1 cellular context compared by ENCODE assay signal in the genomic region with DNA sequence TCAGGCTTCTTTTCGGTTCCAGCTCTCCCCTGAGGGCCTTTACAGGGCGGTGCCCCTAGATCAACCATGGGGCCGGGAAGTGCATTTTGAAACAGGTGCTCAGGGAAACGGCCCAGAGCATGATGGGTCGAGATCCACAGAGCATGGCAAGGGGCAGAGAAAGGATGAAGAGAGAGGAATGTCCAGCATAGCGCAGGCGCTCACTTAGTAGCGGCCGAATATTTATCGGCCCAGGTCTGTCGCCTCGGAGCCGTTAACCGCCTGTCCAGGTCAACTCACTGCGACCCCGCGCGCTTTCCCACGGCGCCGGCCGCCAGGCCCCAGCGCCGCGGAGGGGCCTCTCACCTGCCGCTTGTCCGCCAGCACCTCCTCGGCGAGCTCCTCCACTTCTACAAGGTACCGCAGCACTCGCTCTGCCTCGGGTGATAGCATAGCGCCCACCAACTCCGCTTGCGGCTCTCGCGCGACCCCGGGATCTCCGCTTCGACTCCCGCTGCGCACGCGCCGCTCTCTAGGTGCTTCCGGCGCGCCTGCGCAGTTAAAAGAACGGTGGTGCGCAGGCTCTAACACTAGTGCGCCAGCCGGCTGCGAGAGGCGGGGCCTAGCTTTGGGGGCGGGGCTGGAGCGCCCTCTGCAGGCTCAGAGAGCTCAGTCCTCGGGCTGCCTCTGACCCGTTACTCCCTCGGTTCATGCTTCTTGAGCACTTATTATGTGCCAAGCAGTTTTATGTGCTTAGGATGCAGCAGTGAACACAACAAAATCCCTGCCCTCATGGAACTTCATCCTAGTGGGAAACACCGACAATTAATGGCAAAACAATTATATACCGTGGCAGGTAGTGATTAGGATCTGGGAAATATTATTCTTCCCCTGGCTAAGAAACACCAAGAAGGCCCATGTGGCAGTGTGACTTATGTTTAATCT.
A peak's percentile ranks its signal among the peaks of the same experiment; 100 is the strongest.
TF ChIP-seq lines count a peak whose summit lies in the region.

TSS of gene PDRG1 (minus strand) at position 517 of the 924 bp plus-strand sequence. CDS start at position 432, 85 bp downstream.

TF ChIP-seq in HepG2, 621 proteins besides CTCF, POLR2A, EP300 and RAD21 (continued from another document and continues in another):
- TF ChIP-seq, protein P1, sequence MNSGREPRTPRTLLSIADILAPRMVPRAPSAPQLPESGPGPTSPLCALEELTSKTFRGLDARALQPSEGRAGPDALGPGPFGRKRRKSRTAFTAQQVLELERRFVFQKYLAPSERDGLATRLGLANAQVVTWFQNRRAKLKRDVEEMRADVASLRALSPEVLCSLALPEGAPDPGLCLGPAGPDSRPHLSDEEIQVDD (CRISPR knock-in tag; IDR thresholded peaks at IDR 0.05; ENCODE audit: borderline replicate concordance), result 0 out of 2 replicates have a peak, but pooled peaks have one; percentile 50
- no peak for TF ChIP-seq ARID2 (CRISPR knock-in tag; IDR thresholded peaks at IDR 0.05; ENCODE audit: borderline replicate concordance)
- TF ChIP-seq ZNF572 (CRISPR knock-in tag; IDR thresholded peaks at IDR 0.05), result 0 out of 2 replicates have a peak, but pooled peaks have one; percentile 59
- no peak for TF ChIP-seq CREB1 (IDR thresholded peaks at IDR 0.05)
- peak; percentile 45; the same call in 1 of the 2 replicates for TF ChIP-seq CREB1 (CRISPR knock-in tag; IDR thresholded peaks at IDR 0.05)
- peak; percentile 95 for TF ChIP-seq SALL1 (CRISPR knock-in tag; IDR thresholded peaks at IDR 0.05)
- no peak for TF ChIP-seq ZBTB46 (CRISPR knock-in tag; IDR thresholded peaks at IDR 0.05; ENCODE audit: borderline replicate concordance)
- TF ChIP-seq RFXAP (CRISPR knock-in tag; IDR thresholded peaks at IDR 0.05; ENCODE audit: borderline replicate concordance), result peak; percentile 95
- TF ChIP-seq MYPOP (CRISPR knock-in tag; IDR thresholded peaks at IDR 0.05), result peak; percentile 71; the same call in 1 of the 2 replicates
- no peak; the same call in 1 of the 2 replicates for TF ChIP-seq ZNF484 (CRISPR knock-in tag; IDR thresholded peaks at IDR 0.05; ENCODE audit: borderline replicate concordance, low read depth)
- TF ChIP-seq CEBPB (IDR thresholded peaks at IDR 0.05; ENCODE audit: borderline replicate concordance, low read depth, low read length), result no peak
- peak; percentile 98 for TF ChIP-seq POLR2AphosphoS5 (IDR thresholded peaks at IDR 0.05; ENCODE audit: low read depth, low read length)
- TF ChIP-seq ZNF460 (CRISPR knock-in tag; IDR thresholded peaks at IDR 0.05; ENCODE audit: borderline replicate concordance), result no peak
- TF ChIP-seq, protein P2, sequence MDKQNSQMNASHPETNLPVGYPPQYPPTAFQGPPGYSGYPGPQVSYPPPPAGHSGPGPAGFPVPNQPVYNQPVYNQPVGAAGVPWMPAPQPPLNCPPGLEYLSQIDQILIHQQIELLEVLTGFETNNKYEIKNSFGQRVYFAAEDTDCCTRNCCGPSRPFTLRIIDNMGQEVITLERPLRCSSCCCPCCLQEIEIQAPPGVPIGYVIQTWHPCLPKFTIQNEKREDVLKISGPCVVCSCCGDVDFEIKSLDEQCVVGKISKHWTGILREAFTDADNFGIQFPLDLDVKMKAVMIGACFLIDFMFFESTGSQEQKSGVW (CRISPR knock-in tag; IDR thresholded peaks at IDR 0.05; ENCODE audit: borderline replicate concordance), result peak; percentile 54; the same call in 1 of the 2 replicates
- TF ChIP-seq ZSCAN31 (CRISPR knock-in tag; IDR thresholded peaks at IDR 0.05; ENCODE audit: low read depth), result peak; percentile 88; the same call in 1 of the 2 replicates
- peak; percentile 81 for TF ChIP-seq RFXANK (CRISPR knock-in tag; IDR thresholded peaks at IDR 0.05)
- TF ChIP-seq IRF2 (CRISPR knock-in tag; IDR thresholded peaks at IDR 0.05), result peak; percentile 92
- no peak for TF ChIP-seq SRSF9 (IDR thresholded peaks at IDR 0.05; ENCODE audit: borderline replicate concordance, insufficient read depth, low read depth, low read length, poor library complexity, severe bottlenecking)
- no peak for TF ChIP-seq ZNF878 (CRISPR knock-in tag; IDR thresholded peaks at IDR 0.05)
- no peak; the same call in none of the 2 replicates for TF ChIP-seq HBP1 (CRISPR knock-in tag; IDR thresholded peaks at IDR 0.05; ENCODE audit: low read depth)
- TF ChIP-seq ZNF607 (CRISPR knock-in tag; IDR thresholded peaks at IDR 0.05; ENCODE audit: borderline replicate concordance), result peak; percentile 90; the same call in 1 of the 2 replicates
- TF ChIP-seq, protein P3, sequence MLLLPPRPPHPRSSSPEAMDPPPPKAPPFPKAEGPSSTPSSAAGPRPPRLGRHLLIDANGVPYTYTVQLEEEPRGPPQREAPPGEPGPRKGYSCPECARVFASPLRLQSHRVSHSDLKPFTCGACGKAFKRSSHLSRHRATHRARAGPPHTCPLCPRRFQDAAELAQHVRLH (CRISPR knock-in tag; IDR thresholded peaks at IDR 0.05; ENCODE audit: borderline replicate concordance, low read depth), result peak; percentile 99
- no peak for TF ChIP-seq ZNF780A (CRISPR knock-in tag; IDR thresholded peaks at IDR 0.05)
- no peak for TF ChIP-seq POLR2AphosphoS2 (IDR thresholded peaks at IDR 0.05; ENCODE audit: low read depth, low read length)
- peak; percentile 75 for TF ChIP-seq ZEB1 (IDR thresholded peaks at IDR 0.05; ENCODE audit: insufficient replicate concordance, low read depth)
- no peak for TF ChIP-seq ZNF713 (CRISPR knock-in tag; IDR thresholded peaks at IDR 0.05)
- no peak for TF ChIP-seq THYN1 (CRISPR knock-in tag; IDR thresholded peaks at IDR 0.05; ENCODE audit: borderline replicate concordance, low read depth)
- peak; percentile 85 for TF ChIP-seq ZBTB20 (CRISPR knock-in tag; IDR thresholded peaks at IDR 0.05; ENCODE audit: borderline replicate concordance, low read depth)
- peak; percentile 93 for TF ChIP-seq SNAI1 (CRISPR knock-in tag; IDR thresholded peaks at IDR 0.05; ENCODE audit: borderline replicate concordance)
- TF ChIP-seq, protein P4, sequence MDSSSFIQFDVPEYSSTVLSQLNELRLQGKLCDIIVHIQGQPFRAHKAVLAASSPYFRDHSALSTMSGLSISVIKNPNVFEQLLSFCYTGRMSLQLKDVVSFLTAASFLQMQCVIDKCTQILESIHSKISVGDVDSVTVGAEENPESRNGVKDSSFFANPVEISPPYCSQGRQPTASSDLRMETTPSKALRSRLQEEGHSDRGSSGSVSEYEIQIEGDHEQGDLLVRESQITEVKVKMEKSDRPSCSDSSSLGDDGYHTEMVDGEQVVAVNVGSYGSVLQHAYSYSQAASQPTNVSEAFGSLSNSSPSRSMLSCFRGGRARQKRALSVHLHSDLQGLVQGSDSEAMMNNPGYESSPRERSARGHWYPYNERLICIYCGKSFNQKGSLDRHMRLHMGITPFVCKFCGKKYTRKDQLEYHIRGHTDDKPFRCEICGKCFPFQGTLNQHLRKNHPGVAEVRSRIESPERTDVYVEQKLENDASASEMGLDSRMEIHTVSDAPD (CRISPR knock-in tag; IDR thresholded peaks at IDR 0.05), result no peak
- peak; percentile 93; the same call in 1 of the 2 replicates for TF ChIP-seq MEF2D (CRISPR knock-in tag; IDR thresholded peaks at IDR 0.05)
- TF ChIP-seq RNF2 (conservative IDR thresholded peaks at IDR 0.05; ENCODE audit: low read depth), result peak; percentile 88
- TF ChIP-seq MTF2 (CRISPR knock-in tag; IDR thresholded peaks at IDR 0.05; ENCODE audit: borderline replicate concordance), result peak; percentile 71; the same call in 1 of the 2 replicates
- TF ChIP-seq ZNF83 (CRISPR knock-in tag; IDR thresholded peaks at IDR 0.05; ENCODE audit: borderline replicate concordance), result peak; percentile 92
- TF ChIP-seq, protein P5, sequence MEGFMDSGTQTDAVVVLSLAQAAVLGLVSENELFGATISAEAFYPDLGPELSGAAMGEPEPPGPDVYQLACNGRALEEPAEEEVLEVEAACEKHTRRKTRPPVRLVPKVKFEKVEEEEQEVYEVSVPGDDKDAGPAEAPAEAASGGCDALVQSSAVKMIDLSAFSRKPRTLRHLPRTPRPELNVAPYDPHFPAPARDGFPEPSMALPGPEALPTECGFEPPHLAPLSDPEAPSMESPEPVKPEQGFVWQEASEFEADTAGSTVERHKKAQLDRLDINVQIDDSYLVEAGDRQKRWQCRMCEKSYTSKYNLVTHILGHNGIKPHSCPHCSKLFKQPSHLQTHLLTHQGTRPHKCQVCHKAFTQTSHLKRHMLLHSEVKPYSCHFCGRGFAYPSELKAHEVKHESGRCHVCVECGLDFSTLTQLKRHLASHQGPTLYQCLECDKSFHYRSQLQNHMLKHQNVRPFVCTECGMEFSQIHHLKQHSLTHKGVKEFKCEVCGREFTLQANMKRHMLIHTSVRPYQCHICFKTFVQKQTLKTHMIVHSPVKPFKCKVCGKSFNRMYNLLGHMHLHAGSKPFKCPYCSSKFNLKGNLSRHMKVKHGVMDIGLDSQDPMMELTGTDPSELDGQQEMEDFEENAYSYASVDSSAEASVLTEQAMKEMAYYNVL (CRISPR knock-in tag; IDR thresholded peaks at IDR 0.05; ENCODE audit: borderline replicate concordance), result peak; percentile 82; the same call in 1 of the 2 replicates
- no peak for TF ChIP-seq SOX13 (IDR thresholded peaks at IDR 0.05)
- TF ChIP-seq SOX13 (CRISPR knock-in tag; conservative IDR thresholded peaks at IDR 0.05 in 1 of 2, IDR thresholded peaks at IDR 0.05 in 1 of 2), result no peak; a peak in 1 of 4 replicates
- TF ChIP-seq ZBED4 (CRISPR knock-in tag; IDR thresholded peaks at IDR 0.05; ENCODE audit: borderline replicate concordance), result peak; percentile 93
- TF ChIP-seq, protein P6, sequence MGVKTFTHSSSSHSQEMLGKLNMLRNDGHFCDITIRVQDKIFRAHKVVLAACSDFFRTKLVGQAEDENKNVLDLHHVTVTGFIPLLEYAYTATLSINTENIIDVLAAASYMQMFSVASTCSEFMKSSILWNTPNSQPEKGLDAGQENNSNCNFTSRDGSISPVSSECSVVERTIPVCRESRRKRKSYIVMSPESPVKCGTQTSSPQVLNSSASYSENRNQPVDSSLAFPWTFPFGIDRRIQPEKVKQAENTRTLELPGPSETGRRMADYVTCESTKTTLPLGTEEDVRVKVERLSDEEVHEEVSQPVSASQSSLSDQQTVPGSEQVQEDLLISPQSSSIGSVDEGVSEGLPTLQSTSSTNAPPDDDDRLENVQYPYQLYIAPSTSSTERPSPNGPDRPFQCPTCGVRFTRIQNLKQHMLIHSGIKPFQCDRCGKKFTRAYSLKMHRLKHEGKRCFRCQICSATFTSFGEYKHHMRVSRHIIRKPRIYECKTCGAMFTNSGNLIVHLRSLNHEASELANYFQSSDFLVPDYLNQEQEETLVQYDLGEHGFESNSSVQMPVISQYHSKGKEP (CRISPR knock-in tag; IDR thresholded peaks at IDR 0.05), result no peak
- TF ChIP-seq ZNF746 (CRISPR knock-in tag; IDR thresholded peaks at IDR 0.05), result peak; percentile 50; the same call in 1 of the 2 replicates
